22 cellular contexts compared by ENCODE assay signal in the genomic region with DNA sequence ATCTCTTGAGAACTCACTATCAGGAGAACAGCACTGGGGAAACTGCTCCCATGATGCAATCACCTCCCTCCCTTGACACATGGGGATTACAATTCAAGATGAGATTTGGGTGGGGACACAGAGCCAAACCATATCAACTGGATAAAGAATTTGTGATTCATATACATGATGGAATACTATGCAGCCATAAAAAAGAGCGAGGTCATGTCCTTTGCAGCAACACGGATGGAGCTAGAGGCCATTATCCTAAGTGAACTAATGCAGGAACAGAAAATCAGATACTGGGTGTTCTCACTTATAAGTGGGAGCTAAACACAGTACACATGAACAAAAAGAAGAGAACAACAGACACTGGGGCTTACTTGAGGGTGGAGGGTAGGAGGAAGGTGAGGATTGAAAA.
"Had no signal": no experiment of that assay in that cellular context is flagged by ENCODE, and none has a peak within 500 bp of the region (broad histone marks: within the 10 kb centered on the region; RNA-seq: fewer than 3 reads in every experiment).

No MANE protein-coding gene starts in this region.

- H3K9me3 ChIP-seq: ascending aorta, esophagus muscularis mucosa, gastroesophageal sphincter, thoracic aorta, upper lobe of left lung had no signal

- ATAC-seq: activated T-cell treated with anti-CD3 and anti-CD28 coated beads, Interleukin-2, amount 50 U/mL, for 4 hours; gastroesophageal sphincter; heart left ventricle; SK-N-SH treated with all-trans-retinoic acid at 6 μM for 48 hours; T-cell had no signal

- H3K4me1 Mint-ChIP-seq: neural crest cell had no signal

- H3K4me3 Mint-ChIP-seq: activated T-cell treated with anti-CD3 and anti-CD28 coated beads, Interleukin-2, amount 50 U/mL, for 4 hours; neural crest cell had no signal

- H3K27me3 ChIP-seq: ascending aorta, esophagus muscularis mucosa, gastroesophageal sphincter, heart left ventricle, upper lobe of left lung had no signal

- H3K4me3 ChIP-seq: ascending aorta, esophagus muscularis mucosa, gastroesophageal sphincter, heart left ventricle, left ventricle myocardium inferior, skin epidermis, thoracic aorta, upper lobe of left lung had no signal

- DNase-seq: activated CD4-positive, alpha-beta T cell treated with anti-CD3 and anti-CD28 coated beads for 1 hour; activated CD4-positive, alpha-beta T cell treated with anti-CD3 and anti-CD28 coated beads, Interleukin-2, amount 50 U/mL, for 48 hours; activated gamma-delta T cell treated with Interleukin-2 at 50 U/mL for 16 hours; activated T-cell treated with anti-CD3 and anti-CD28 coated beads, Interleukin-2, amount 50 U/mL, for 4 hours; cerebellar nuclear complex; cortex of kidney; heart left ventricle; kidney glomerular epithelial cell; left ventricle myocardium inferior; mammary epithelial cell; retina; SIG-M5; stimulated activated CD4-positive, alpha-beta T cell treated with anti-CD3 and anti-CD28 coated beads, Interleukin-2, amount 100 ng/mL, for 48 hours; T-cell; upper lobe of left lung had no signal

- H3K27me3 Mint-ChIP-seq: T-cell had no signal

- H3K27ac ChIP-seq: ascending aorta, esophagus muscularis mucosa, gastroesophageal sphincter, heart left ventricle, left ventricle myocardium inferior, skin epidermis, thoracic aorta, upper lobe of left lung had no signal

- H3K4me1 ChIP-seq: ascending aorta, esophagus muscularis mucosa, gastroesophageal sphincter, left ventricle myocardium inferior, upper lobe of left lung had no signal
